Comparison of ENCODE assay signal across 8 cellular contexts in the genomic region with DNA sequence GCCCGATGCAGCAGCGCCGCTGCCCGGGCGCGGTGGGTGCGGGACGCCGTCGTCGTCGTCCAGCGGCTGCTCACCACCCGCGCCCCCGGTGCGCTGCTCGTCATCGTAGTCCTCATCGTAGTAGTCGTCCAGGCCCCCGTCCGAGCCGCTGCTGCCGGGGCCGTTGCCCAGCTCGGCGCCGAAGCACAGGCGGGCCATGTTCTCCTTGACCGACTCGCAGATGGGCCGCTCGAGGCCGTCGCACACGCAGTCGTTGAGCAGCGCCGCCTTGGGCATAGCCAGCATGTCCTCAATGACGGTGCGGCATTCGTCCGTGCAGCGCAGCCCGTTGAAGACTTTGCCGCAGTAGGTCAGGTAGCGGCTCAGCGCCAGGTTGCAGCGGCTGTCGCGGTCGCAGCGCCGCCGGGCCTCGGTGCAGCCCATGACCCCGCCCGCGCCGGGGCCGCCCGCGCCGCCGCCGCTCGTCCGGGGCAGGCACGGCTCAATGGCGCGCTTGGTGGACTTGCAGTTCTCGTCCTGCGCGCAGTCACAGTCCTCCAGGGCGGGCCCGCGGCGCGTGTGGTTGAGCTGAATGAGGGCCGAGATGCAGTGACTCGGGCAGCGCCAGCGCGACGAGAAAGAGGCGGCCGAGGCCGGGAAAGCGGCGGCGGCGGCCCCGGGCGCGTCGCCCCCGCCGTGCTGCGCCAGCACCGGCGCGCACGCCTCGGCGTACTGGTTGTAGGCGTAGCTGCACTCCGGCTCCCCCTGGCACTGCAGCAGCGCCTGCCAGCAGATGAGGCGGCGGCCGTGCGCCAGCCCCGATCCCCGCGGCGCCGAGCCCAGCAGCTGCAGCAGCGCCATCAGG. TPM values are rescaled to one million over a fixed set of nuclear protein-coding genes. Genes with fewer than 3 reads are reported as not detected.
A peak's percentile ranks its signal among the peaks of the same experiment; 100 is the strongest.
DNase-seq lines count a peak whose midpoint lies in the region; ATAC-seq and TF ChIP-seq lines count a peak whose summit lies in the region.

No MANE protein-coding gene starts in this region.

- no peaks in the 10 kb centered on the region for H3K36me3 Mint-ChIP-seq in activated naive CD4-positive, alpha-beta T cell treated with anti-CD3 and anti-CD28 coated beads for 36 hours (ENCODE audit: low read depth)

- peaks cover 38% of the 10 kb centered on the region for H3K4me1 ChIP-seq in suprapubic skin

- intact Hi-C loops in activated naive CD4-positive, alpha-beta T cell treated with anti-CD3 and anti-CD28 coated beads for 36 hours (cut with micrococcal nuclease), result loop anchor here (2.0 to 10.0 kb wide), 10 partner anchors 177 to 1441 kb away; a partner anchor contains a TSS

- H3K9me3 ChIP-seq in suprapubic skin, result no peaks in the 10 kb centered on the region

- no peak for TF ChIP-seq POLR2A in suprapubic skin (IDR thresholded peaks at IDR 0.05)

- TF ChIP-seq EP300 in suprapubic skin (IDR thresholded peaks at IDR 0.05), result no peak

- H3K4me3 Mint-ChIP-seq in activated naive CD4-positive, alpha-beta T cell treated with anti-CD3 and anti-CD28 coated beads for 36 hours, result peak overlapping the region; percentile 61

- H3K27ac ChIP-seq in RWPE1 (peak overlapping the region; percentile 99), suprapubic skin (peak overlapping the region; percentile 96)

- H3K27me3 ChIP-seq in suprapubic skin, result no peaks in the 10 kb centered on the region

- H3K9me3 Mint-ChIP-seq in activated naive CD4-positive, alpha-beta T cell treated with anti-CD3 and anti-CD28 coated beads for 36 hours, result no peaks in the 10 kb centered on the region

- peak; percentile 43 for DNase-seq in NCI-H82 (lab: John Stamatoyannopoulos, UW)
- no peak for DNase-seq in NCI-H82 treated with DMSO at 0.1 percent for 48 hours (lab: John Stamatoyannopoulos, UW; ENCODE audit: unreplicated experiment)
- peak; percentile 57 for DNase-seq in RWPE1 (ENCODE audit: low spot score)
- DNase-seq in activated naive CD4-positive, alpha-beta T cell treated with anti-CD3 and anti-CD28 coated beads for 36 hours, result peak; percentile 53
- DNase-seq in germinal center (ENCODE audit: low spot score), result peak; percentile 58
- DNase-seq in nucleus accumbens (lab: John Stamatoyannopoulos, UW), result peak; percentile 36 to 91 (median 79)
- DNase-seq in suprapubic skin (ENCODE audit: low spot score in 2 of 2), result peak in 1 of 2 donors; percentile 82

- no peak overlapping the region for H3K27ac Mint-ChIP-seq in activated naive CD4-positive, alpha-beta T cell treated with anti-CD3 and anti-CD28 coated beads for 36 hours

- ATAC-seq in HG03159 (IDR thresholded peaks at IDR 0.05; ENCODE audit: unreplicated experiment), result peak; percentile 38

- POLR2A ChIA-PET in RWPE1 (lab: Yijun Ruan, JAX; ENCODE audit: low non-redundant PET), result no interaction called here

- H3K36me3 ChIP-seq in suprapubic skin, result no peaks in the 10 kb centered on the region

- H3K4me1 Mint-ChIP-seq in activated naive CD4-positive, alpha-beta T cell treated with anti-CD3 and anti-CD28 coated beads for 36 hours (ENCODE audit: low read depth), result peaks cover 2% of the 10 kb centered on the region

- WGBS in suprapubic skin, result 0% methylated on average over 28 of the region's 119 CpGs

- peaks cover 32% of the 10 kb centered on the region for H3K27me3 Mint-ChIP-seq in activated naive CD4-positive, alpha-beta T cell treated with anti-CD3 and anti-CD28 coated beads for 36 hours (ENCODE audit: low read depth)

- TF ChIP-seq CTCF in RWPE1 (conservative IDR thresholded peaks at IDR 0.05; ENCODE audit: low read depth) (peak; percentile 67), suprapubic skin (IDR thresholded peaks at IDR 0.05) (no peak)

- peak overlapping the region; percentile 95 for H3K4me3 ChIP-seq in suprapubic skin

- CTCF ChIA-PET in RWPE1 (lab: Yijun Ruan, JAX), result interaction anchor here (0.5 to 3.6 kb wide), 10 partner anchors 21 to 531 kb away, joined by 3 to 15 read pairs (median 3); no protein-coding TSS in a partner anchor
- CTCF ChIA-PET in activated naive CD4-positive, alpha-beta T cell treated with anti-CD3 and anti-CD28 coated beads for 36 hours (lab: Charles Lee), result interaction anchor here (0.5 to 1.2 kb wide), 3 partner anchors 10 to 744 kb away, joined by 3 to 7 read pairs (median 4); no protein-coding TSS in a partner anchor

RNA-seq across cellular contexts. Expression of a gene that starts 1.2 kb away (rescaled TPM):
- under 1 TPM; 0.15 to 0.24 TPM for total RNA-seq in activated naive CD4-positive, alpha-beta T cell treated with anti-CD3 and anti-CD28 coated beads for 36 hours
- total RNA-seq in suprapubic skin, result 10 to 100 TPM; 22.8 to 50.6 (median 40.1) TPM

Comparison
In these comparisons a context has a peak if more than half of its experiments do, and no peak if none do; other contexts are left out.
1. RNA of a gene that starts 1.2 kb away (total RNA-seq): 22.8 to 50.6 TPM in suprapubic skin; 0.15 to 0.24 TPM in activated naive CD4-positive, alpha-beta T cell treated with anti-CD3 and anti-CD28 coated beads for 36 hours; every median in the first group is over 10 times any median in the second.